18 cellular contexts compared by ENCODE assay signal in the genomic region with DNA sequence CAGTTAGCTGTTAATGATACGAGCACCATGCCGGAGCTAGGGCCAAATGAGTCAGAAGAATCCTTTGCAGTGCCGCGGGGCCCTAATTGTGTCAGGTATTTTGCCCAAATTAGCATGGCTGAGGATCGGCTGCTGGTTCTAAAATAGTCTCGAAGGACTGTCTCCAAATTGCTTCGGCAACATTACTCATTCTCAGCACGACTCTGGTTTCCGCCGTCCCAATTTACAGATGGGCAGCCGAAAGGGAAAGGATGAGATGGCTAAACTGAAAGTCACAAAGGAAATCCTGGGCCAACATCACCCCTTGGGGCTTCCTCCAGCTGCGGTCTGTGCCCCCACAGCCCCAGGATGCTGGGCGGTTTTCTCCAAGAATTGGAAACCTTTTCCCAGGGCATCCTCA.
DNase-seq lines count a peak whose midpoint lies in the region; ATAC-seq lines count a peak whose summit lies in the region.
"Had no signal": no experiment of that assay in that cellular context is flagged by ENCODE, and none has a peak within 500 bp of the region (broad histone marks: within the 10 kb centered on the region; RNA-seq: fewer than 3 reads in every experiment).

No MANE protein-coding gene starts in this region.

- no peak for ATAC-seq in HG02970 (IDR thresholded peaks at IDR 0.05; ENCODE audit: low FRiP score, unreplicated experiment)
- ATAC-seq: A549; CD8-positive, alpha-beta T cell; GM12878 had no signal

- H3K27ac ChIP-seq in angular gyrus (ENCODE audit: low read depth, low read length), result peak overlapping the region; percentile 1
- H3K27ac ChIP-seq: 22Rv1; A549; BLaER1 treated with 17β-estradiol and CSF1 and Interleukin-3, amounts not matched to agents 10 nM and 100 nM; C4-2B had no signal

- DNase-seq in Daoy (ENCODE audit: low read depth), result peak; percentile 53
- peak; percentile 91 for DNase-seq in RPMI7951 (ENCODE audit: low read depth)
- no peak for DNase-seq in effector CD4-positive, alpha-beta T cell
- DNase-seq: AML-193; Caco-2; Calu3; CD4-positive, alpha-beta T cell; CD8-positive, alpha-beta T cell; DMS79 treated with DMSO at 0.1 percent for 48 hours; EL; GDM1 had no signal
